Comparison of ENCODE assay signal across 19 cellular contexts in the genomic region with DNA sequence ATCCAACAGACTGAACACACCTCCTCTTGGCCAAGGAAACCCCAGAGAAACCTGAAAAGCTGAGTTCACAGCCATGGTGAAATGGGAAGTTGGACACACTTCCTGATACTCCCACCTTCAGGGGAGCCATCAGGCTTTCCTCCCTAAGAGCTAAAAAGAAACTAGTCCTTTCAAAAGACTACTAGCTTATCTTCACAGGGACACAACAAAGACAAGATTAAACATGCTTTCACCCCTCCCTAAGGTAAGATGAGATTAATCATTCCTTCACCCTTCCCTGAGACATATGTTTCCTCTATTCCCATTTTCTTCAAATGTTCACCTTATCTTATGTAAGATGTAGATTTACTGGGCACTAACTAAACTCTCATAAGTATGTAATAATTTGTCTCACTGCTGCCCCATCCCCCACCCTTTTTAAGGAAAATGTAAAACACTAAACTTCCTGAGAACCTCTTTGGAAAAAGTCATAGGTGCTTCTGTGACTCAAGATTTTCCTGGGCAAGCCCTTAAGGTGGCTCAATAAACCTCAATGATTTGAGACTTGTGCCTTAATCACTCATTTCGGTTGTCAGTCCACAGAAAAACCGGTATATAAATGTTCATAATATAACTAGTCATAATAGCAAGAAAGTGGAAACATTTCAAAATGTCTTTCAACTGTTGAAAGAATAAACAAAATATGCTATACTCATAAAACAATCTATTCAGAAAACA. TPM values are rescaled to one million over a fixed set of nuclear protein-coding genes. Genes with fewer than 3 reads are reported as not detected.
"Had no signal": no experiment of that assay in that cellular context is flagged by ENCODE, and none has a peak within 500 bp of the region (broad histone marks: within the 10 kb centered on the region; RNA-seq: fewer than 3 reads in every experiment).

No MANE protein-coding gene starts in this region.

- H3K4me3 Mint-ChIP-seq: activated CD8-positive, alpha-beta T cell treated with anti-CD3 and anti-CD28 coated beads for 36 hours; activated naive CD8-positive, alpha-beta T cell treated with anti-CD3 and anti-CD28 coated beads, Interleukin-2, amount 10 ng/mL, durations not matched to agents 7 days and 5 days; activated T-cell treated with anti-CD3 and anti-CD28 coated beads, Interleukin-2, amount 50 U/mL, for 72 hours; memory B cell; natural killer cell treated with Interleukin-12 subunit alpha and Interleukin-12 subunit beta and Interleukin-15 and Interleukin-18, amount 100 ng/mL, for 72 hours; stimulated activated memory B cell treated with anti-CD40 and anti-IgM and Interleukin-4, amounts not matched to agents 10 μg/mL and 1 μg/mL and 100 μg/mL, for 72 hours had no signal

- DNase-seq: activated CD8-positive, alpha-beta memory T cell treated with anti-CD3 and anti-CD28 coated beads, Interleukin-2, amount 50 U/mL, for 4 hours; activated CD8-positive, alpha-beta T cell treated with anti-CD3 and anti-CD28 coated beads for 36 hours; activated naive CD8-positive, alpha-beta T cell treated with anti-CD3 and anti-CD28 coated beads, Interleukin-2, amount 10 ng/mL, durations not matched to agents 7 days and 5 days; activated T-cell treated with anti-CD3 and anti-CD28 coated beads, Interleukin-2, amount 50 U/mL, for 72 hours; anterior cingulate cortex; gastrocnemius medialis; heart right ventricle; islet precursor cell; left lung; nucleus accumbens; right lobe of liver; spleen; stimulated activated CD4-positive, alpha-beta T cell treated with anti-CD3 and anti-CD28 coated beads, Interleukin-1b, Interleukin-23, amount 100 ng/mL, for 48 hours; tibial artery had no signal

- H3K4me1 Mint-ChIP-seq: activated naive CD8-positive, alpha-beta T cell treated with anti-CD3 and anti-CD28 coated beads, Interleukin-2, amount 10 ng/mL, durations not matched to agents 7 days and 5 days; memory B cell had no signal

- H3K27ac Mint-ChIP-seq: activated CD8-positive, alpha-beta T cell treated with anti-CD3 and anti-CD28 coated beads for 36 hours; activated naive CD8-positive, alpha-beta T cell treated with anti-CD3 and anti-CD28 coated beads, Interleukin-2, amount 10 ng/mL, durations not matched to agents 7 days and 5 days; activated T-cell treated with anti-CD3 and anti-CD28 coated beads, Interleukin-2, amount 50 U/mL, for 72 hours; memory B cell; natural killer cell treated with Interleukin-12 subunit alpha and Interleukin-12 subunit beta and Interleukin-15 and Interleukin-18, amount 100 ng/mL, for 72 hours; stimulated activated memory B cell treated with anti-CD40 and anti-IgM and Interleukin-4, amounts not matched to agents 10 μg/mL and 1 μg/mL and 100 μg/mL, for 72 hours had no signal

- H3K27ac ChIP-seq: gastrocnemius medialis, heart right ventricle, left lung, prostate gland, right lobe of liver, spleen, tibial artery, vagina had no signal

- H3K9me3 Mint-ChIP-seq: activated naive CD8-positive, alpha-beta T cell treated with anti-CD3 and anti-CD28 coated beads, Interleukin-2, amount 10 ng/mL, durations not matched to agents 7 days and 5 days had no signal

- H3K4me3 ChIP-seq: gastrocnemius medialis, heart right ventricle, left lung, prostate gland, right lobe of liver, spleen, tibial artery, vagina had no signal

- H3K36me3 ChIP-seq: gastrocnemius medialis, heart right ventricle, left lung, prostate gland, right lobe of liver, spleen, tibial artery, vagina had no signal

- H3K9me3 ChIP-seq: gastrocnemius medialis, prostate gland, right lobe of liver, vagina had no signal

- H3K36me3 Mint-ChIP-seq: activated naive CD8-positive, alpha-beta T cell treated with anti-CD3 and anti-CD28 coated beads, Interleukin-2, amount 10 ng/mL, durations not matched to agents 7 days and 5 days; natural killer cell treated with Interleukin-12 subunit alpha and Interleukin-12 subunit beta and Interleukin-15 and Interleukin-18, amount 100 ng/mL, for 72 hours had no signal

- ATAC-seq: activated CD8-positive, alpha-beta T cell treated with anti-CD3 and anti-CD28 coated beads for 36 hours; activated T-cell treated with anti-CD3 and anti-CD28 coated beads, Interleukin-2, amount 50 U/mL, for 72 hours; gastrocnemius medialis; heart right ventricle; left lung; natural killer cell treated with Interleukin-12 subunit alpha and Interleukin-12 subunit beta and Interleukin-15 and Interleukin-18, amount 100 ng/mL, for 72 hours; right lobe of liver; stimulated activated memory B cell treated with anti-CD40 and anti-IgM and Interleukin-4, amounts not matched to agents 10 μg/mL and 1 μg/mL and 100 μg/mL, for 72 hours had no signal

- H3K27me3 ChIP-seq: gastrocnemius medialis, left lung, right lobe of liver, spleen, tibial artery, vagina had no signal

- H3K4me1 ChIP-seq: gastrocnemius medialis, heart right ventricle, left lung, prostate gland, right lobe of liver, spleen, tibial artery, vagina had no signal

RNA-seq across cellular contexts. Expression of gene HTR7, which starts 40.5 kb away (rescaled TPM):
- total RNA-seq: activated CD8-positive, alpha-beta T cell treated with anti-CD3 and anti-CD28 coated beads for 36 hours had no signal
